In genomic region chr19:18660051-18660910, GRCh38 we compare ENCODE assay signal across 1 cellular context.
TF ChIP-seq lines count a peak whose summit lies in the region.

No MANE protein-coding gene starts in this region.

TF ChIP-seq in K562, 482 proteins besides CTCF, POLR2A, EP300 and RAD21 (continues in another document):
- TF ChIP-seq SMARCA5 (IDR thresholded peaks at IDR 0.05) (no peak), IRF2 (CRISPR knock-in tag; IDR thresholded peaks at IDR 0.05) (no peak), ZBTB26 (CRISPR knock-in tag; IDR thresholded peaks at IDR 0.05) (no peak), CXXC5 (CRISPR knock-in tag; IDR thresholded peaks at IDR 0.05) (peak; percentile 13; the same call in 1 of the 2 replicates), ZNF740 (CRISPR knock-in tag; IDR thresholded peaks at IDR 0.05) (no peak), ZNF740 (tag; IDR thresholded peaks at IDR 0.05) (no peak), POLR2AphosphoS2 (IDR thresholded peaks at IDR 0.05; ENCODE audit: low read length) (no peak), JUND (IDR thresholded peaks at IDR 0.05; ENCODE audit: borderline replicate concordance, low read depth, low read length) (peak; percentile 82), JUND (tag; IDR thresholded peaks at IDR 0.05; ENCODE audit: borderline replicate concordance, low read depth, low read length) (peak; percentile 37; the same call in 1 of the 3 replicates), ZNF217 (CRISPR knock-in tag; IDR thresholded peaks at IDR 0.05) (no peak), SNIP1 (IDR thresholded peaks at IDR 0.05; ENCODE audit: low read depth) (no peak), E2F8 (IDR thresholded peaks at IDR 0.05; ENCODE audit: low read depth, partially characterized antibody) (no peak), NKRF (IDR thresholded peaks at IDR 0.05; ENCODE audit: borderline replicate concordance) (no peak), TBP (optimal IDR thresholded peaks at IDR 0.05; ENCODE audit: low read depth, low read length) (no peak), PHF21A (IDR thresholded peaks at IDR 0.05; ENCODE audit: borderline replicate concordance, low read depth) (no peak), USF1 (CRISPR knock-in tag; IDR thresholded peaks at IDR 0.05) (peak; percentile 80), JUN (IDR thresholded peaks at IDR 0.05; ENCODE audit: borderline replicate concordance, low read depth, low read length) (peak; percentile 80), JUN (CRISPR knock-in tag; IDR thresholded peaks at IDR 0.05; ENCODE audit: borderline replicate concordance) (no peak), E2F6 (IDR thresholded peaks at IDR 0.05; ENCODE audit: borderline replicate concordance in 1 of 2, extremely low read depth in 1 of 2, insufficient read depth in 1 of 2, insufficient read length in 1 of 2, low read depth in 1 of 2, low read length in 1 of 2, poor library complexity in 1 of 2, severe bottlenecking in 1 of 2) (no peak), GTF3C2 (IDR thresholded peaks at IDR 0.05; ENCODE audit: borderline replicate concordance, extremely low read depth, insufficient read length) (no peak), ZNF644 (tag; IDR thresholded peaks at IDR 0.05; ENCODE audit: low read depth) (no peak), GATA2 (CRISPR knock-in tag; IDR thresholded peaks at IDR 0.05) (no peak), PKNOX1 (IDR thresholded peaks at IDR 0.05) (peak; percentile 37; the same call in 1 of the 2 replicates), ZNF707 (CRISPR knock-in tag; conservative IDR thresholded peaks at IDR 0.05) (no peak), MAZ (CRISPR knock-in tag; conservative IDR thresholded peaks at IDR 0.05 in 1 of 2, IDR thresholded peaks at IDR 0.05 in 1 of 2) (no peak), ZNF41 (CRISPR knock-in tag; conservative IDR thresholded peaks at IDR 0.05) (no peak), GABPA (tag; conservative IDR thresholded peaks at IDR 0.05; ENCODE audit: low read depth) (no peak), CC2D1A (IDR thresholded peaks at IDR 0.05) (no peak), CREB5 (CRISPR knock-in tag; IDR thresholded peaks at IDR 0.05) (no peak), ELF4 (CRISPR knock-in tag; IDR thresholded peaks at IDR 0.05) (no peak), CHAMP1 (IDR thresholded peaks at IDR 0.05) (no peak), ZNF146 (CRISPR knock-in tag; IDR thresholded peaks at IDR 0.05; ENCODE audit: unreplicated experiment) (no peak), SLC30A9 (CRISPR knock-in tag; IDR thresholded peaks at IDR 0.05) (no peak), MCM5 (IDR thresholded peaks at IDR 0.05; ENCODE audit: low read depth) (no peak), CREM (IDR thresholded peaks at IDR 0.05; ENCODE audit: low read depth) (peak; percentile 22; the same call in 1 of the 2 replicates), PYGO2 (tag; IDR thresholded peaks at IDR 0.05) (no peak), ZNF518B (CRISPR knock-in tag; IDR thresholded peaks at IDR 0.05) (no peak), ATF3 (IDR thresholded peaks at IDR 0.05) (peak; percentile 91), ATF3 (CRISPR knock-in tag; conservative IDR thresholded peaks at IDR 0.05) (no peak)
